Comparison of ENCODE assay signal across 1 cellular context in genomic region chr19:3520166-3521103, GRCh38.
A peak's percentile ranks its signal among the peaks of the same experiment; 100 is the strongest.
TF ChIP-seq lines count a peak whose summit lies in the region.

No MANE protein-coding gene starts in this region.

TF ChIP-seq in K562, 482 proteins besides CTCF, POLR2A, EP300 and RAD21 (continued from another document and continues in another):
- peak in 1 of 2 experiments; percentile 72; a peak in 2 of 4 replicates for TF ChIP-seq ZNF639 (CRISPR knock-in tag; conservative IDR thresholded peaks at IDR 0.05 in 1 of 2, IDR thresholded peaks at IDR 0.05 in 1 of 2)
- no peak for TF ChIP-seq ZNF354B (CRISPR knock-in tag; IDR thresholded peaks at IDR 0.05)
- TF ChIP-seq FOXP4 (CRISPR knock-in tag; IDR thresholded peaks at IDR 0.05; ENCODE audit: borderline replicate concordance): peak; percentile 99
- TF ChIP-seq PRDM10 (IDR thresholded peaks at IDR 0.05; ENCODE audit: partially characterized antibody): peak; percentile 37
- TF ChIP-seq ZNF175 (CRISPR knock-in tag; IDR thresholded peaks at IDR 0.05; ENCODE audit: low read depth): no peak
- TF ChIP-seq SNAPC5 (CRISPR knock-in tag; IDR thresholded peaks at IDR 0.05): no peak
- no peak for TF ChIP-seq ARID3A (IDR thresholded peaks at IDR 0.05; ENCODE audit: borderline replicate concordance, low read depth, low read length)
- no peak for TF ChIP-seq IRF2 (CRISPR knock-in tag; IDR thresholded peaks at IDR 0.05)
- no peak for TF ChIP-seq E4F1 (CRISPR knock-in tag; IDR thresholded peaks at IDR 0.05; ENCODE audit: borderline replicate concordance)
- no peak for TF ChIP-seq CREB5 (CRISPR knock-in tag; IDR thresholded peaks at IDR 0.05)
- TF ChIP-seq E2F4 (CRISPR knock-in tag; IDR thresholded peaks at IDR 0.05; ENCODE audit: low read depth): peak; percentile 34; the same call in 1 of the 2 replicates
- 0 out of 2 replicates have a peak, but pooled peaks have one; percentile 67 for TF ChIP-seq ETS1 (conservative IDR thresholded peaks at IDR 0.05; ENCODE audit: control insufficient read depth, low read depth, low read length)
- TF ChIP-seq MYC (IDR thresholded peaks at IDR 0.05; ENCODE audit: low read depth, low read length): peak; percentile 97
- peak; percentile 94 for TF ChIP-seq MYC (CRISPR knock-in tag; IDR thresholded peaks at IDR 0.05; ENCODE audit: borderline replicate concordance, low read depth)
- peak; percentile 51; the same call in 1 of the 2 replicates for TF ChIP-seq MBD2 (IDR thresholded peaks at IDR 0.05; ENCODE audit: borderline replicate concordance, low read depth)
- no peak; a peak in 1 of 4 replicates for TF ChIP-seq SRF (CRISPR knock-in tag; IDR thresholded peaks at IDR 0.05)
- TF ChIP-seq ZSCAN32 (CRISPR knock-in tag; IDR thresholded peaks at IDR 0.05): 0 out of 2 replicates have a peak, but pooled peaks have one; percentile 26
- peak; percentile 91 for TF ChIP-seq KLF16 (IDR thresholded peaks at IDR 0.05)
- TF ChIP-seq TAL1 (IDR thresholded peaks at IDR 0.05): peak; percentile 68
- TF ChIP-seq KDM2B (CRISPR knock-in tag; IDR thresholded peaks at IDR 0.05): no peak
- no peak for TF ChIP-seq MTA2 (IDR thresholded peaks at IDR 0.05; ENCODE audit: low read depth)
- no peak for TF ChIP-seq ZNF699 (CRISPR knock-in tag; IDR thresholded peaks at IDR 0.05; ENCODE audit: insufficient replicate concordance)
- TF ChIP-seq TEAD1 (CRISPR knock-in tag; IDR thresholded peaks at IDR 0.05): peak in 1 of 2 experiments; percentile 94; a peak in 1 of 4 replicates
- TF ChIP-seq ADNP (tag; IDR thresholded peaks at IDR 0.05): 0 out of 2 replicates have a peak, but pooled peaks have one; percentile 29
- no peak for TF ChIP-seq TFAM (CRISPR knock-in tag; conservative IDR thresholded peaks at IDR 0.05)
- no peak for TF ChIP-seq CAMTA2 (CRISPR knock-in tag; conservative IDR thresholded peaks at IDR 0.05)
- no peak for TF ChIP-seq CHAMP1 (IDR thresholded peaks at IDR 0.05)
- peak; percentile 94 for TF ChIP-seq ZBTB43 (CRISPR knock-in tag; IDR thresholded peaks at IDR 0.05)
- 0 out of 4 replicates have a peak, but pooled peaks of 1 of the 2 experiments have one; percentile 38 for TF ChIP-seq ETV6 (IDR thresholded peaks at IDR 0.05; ENCODE audit: borderline replicate concordance in 1 of 2, low read depth in 2 of 2, low read length in 1 of 2)
- TF ChIP-seq ETV6 (CRISPR knock-in tag; IDR thresholded peaks at IDR 0.05; ENCODE audit: borderline replicate concordance): peak; percentile 94; the same call in 1 of the 2 replicates
- no peak; the same call in 1 of the 2 replicates for TF ChIP-seq IRF9 (tag; IDR thresholded peaks at IDR 0.05)
- peak; percentile 80 for TF ChIP-seq RBBP5 (IDR thresholded peaks at IDR 0.05; ENCODE audit: borderline replicate concordance, insufficient read depth, low read length, poor library complexity, severe bottlenecking)
- TF ChIP-seq ZNF445 (CRISPR knock-in tag; IDR thresholded peaks at IDR 0.05; ENCODE audit: low read depth): no peak
- no peak for TF ChIP-seq ZC3H8 (IDR thresholded peaks at IDR 0.05)
- peak; percentile 44; the same call in 1 of the 2 replicates for TF ChIP-seq ZNF24 (IDR thresholded peaks at IDR 0.05)
